13 cellular contexts compared by ENCODE assay signal in the genomic region with DNA sequence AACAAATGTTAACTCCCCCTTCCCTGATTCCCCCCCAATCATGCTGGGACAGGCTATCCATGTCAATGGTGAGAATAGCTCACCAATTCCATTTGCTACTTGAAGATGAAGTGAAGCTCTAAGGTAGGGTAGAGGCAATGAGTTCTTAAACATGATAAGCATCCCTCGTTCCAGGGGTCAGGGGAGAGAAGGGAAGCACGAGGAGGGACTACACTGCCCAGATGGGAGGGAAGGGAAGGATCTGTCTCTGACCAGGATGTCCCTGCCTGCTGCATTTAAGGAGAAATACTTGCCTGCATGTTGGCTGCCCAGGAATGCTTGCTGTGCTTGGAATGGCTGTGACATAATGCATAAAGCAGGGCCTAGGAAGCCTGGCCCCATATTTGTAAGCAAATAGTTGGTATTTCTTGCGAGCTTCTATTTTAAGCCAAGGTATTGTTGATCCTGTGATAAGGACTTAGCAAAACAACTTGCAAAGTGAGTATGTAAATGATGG.
A peak's percentile ranks its signal among the peaks of the same experiment; 100 is the strongest.
DNase-seq lines count a peak whose midpoint lies in the region; ATAC-seq, FAIRE-seq and TF ChIP-seq lines count a peak whose summit lies in the region.
"Had no signal": no experiment of that assay in that cellular context is flagged by ENCODE, and none has a peak within 500 bp of the region (broad histone marks: within the 10 kb centered on the region; RNA-seq: fewer than 3 reads in every experiment).

No MANE protein-coding gene starts in this region.

- peaks cover 11% of the 10 kb centered on the region; the same call in 1 of the 2 replicates for H3K4me1 ChIP-seq in H9 (ENCODE audit: insufficient read depth, low read length)
- H3K4me1 ChIP-seq in mesendoderm (ENCODE audit: control insufficient read depth, low read depth, low read length), result peaks cover 15% of the 10 kb centered on the region
- no peaks in the 10 kb centered on the region for H3K4me1 ChIP-seq in pancreas

- no peaks in the 10 kb centered on the region for H3K79me2 ChIP-seq in H9 (ENCODE audit: insufficient read depth, low read length)
- H3K79me2 ChIP-seq in mesendoderm (ENCODE audit: control insufficient read depth, insufficient read depth, low read length), result no peaks in the 10 kb centered on the region

- POLR2A ChIA-PET in AG04450 (lab: Yijun Ruan, JAX), result interaction anchor here (2.0 kb wide), 1 partner anchor 15 kb away, joined by 8 read pairs; no protein-coding TSS in a partner anchor

- H2AFZ ChIP-seq in H9 (ENCODE audit: low read length), result no peak overlapping the region

- H2BK120ac ChIP-seq in H9 (ENCODE audit: low read depth, low read length, poor library complexity, severe bottlenecking) (no peak overlapping the region), mesendoderm (ENCODE audit: low read depth, low read length) (no peak overlapping the region)

- no peak for ATAC-seq in pancreas
- ATAC-seq: CD8-positive, alpha-beta T cell; Panc1 had no signal

- H3K9me3 Mint-ChIP-seq in H9, result no peaks in the 10 kb centered on the region
- H3K9me3 Mint-ChIP-seq: CD8-positive, alpha-beta T cell had no signal

- H2BK5ac ChIP-seq in H9 (ENCODE audit: insufficient read length, low read length), result no peak overlapping the region
- peak overlapping the region; percentile 51 for H2BK5ac ChIP-seq in mesendoderm (ENCODE audit: low read length)

- H2AK5ac ChIP-seq in H9 (ENCODE audit: insufficient read length, low read length) (no peak overlapping the region), mesendoderm (ENCODE audit: low read length) (no peak overlapping the region)

- H2BK20ac ChIP-seq in H9 (ENCODE audit: low read depth, low read length, poor library complexity, severe bottlenecking), result no peak overlapping the region

- H3K56ac ChIP-seq in H9 (ENCODE audit: insufficient read length, low read depth, low read length) (no peak overlapping the region), mesendoderm (ENCODE audit: low read length) (peak overlapping the region; percentile 50)

- H3K79me1 ChIP-seq in H9 (ENCODE audit: insufficient read depth, low read depth, low read length, poor library complexity, severe bottlenecking), result no peaks in the 10 kb centered on the region
- no peaks in the 10 kb centered on the region for H3K79me1 ChIP-seq in mesendoderm (ENCODE audit: low read length)

- H2BK12ac ChIP-seq in H9 (ENCODE audit: insufficient read length, low read depth, low read length), result no peak overlapping the region

- DNase-seq in AG04450 (ENCODE audit: low read depth, low spot score) (peak; percentile 30), H9 (peak; percentile 84), astrocyte of the hippocampus (ENCODE audit: low read depth, low spot score) (peak; percentile 89), mesendoderm (peak; percentile 97), NCI-H146 (lab: John Stamatoyannopoulos, UW) (no peak), pancreas (no peak), NCI-H2227 treated with DMSO at 0.1 percent for 48 hours (lab: John Stamatoyannopoulos, UW) (no peak)
- DNase-seq in activated effector memory CD4-positive, alpha-beta T cell treated with anti-CD3 and anti-CD28 coated beads, Interleukin-2, amount 50 U/mL, for 16 hours, result no peak
- DNase-seq: CD8-positive, alpha-beta T cell; heart left ventricle; NCI-H2081; small intestine had no signal

- TF ChIP-seq CTCF in AG04450 (IDR thresholded peaks at IDR 0.05; ENCODE audit: low read depth, low read length) (no peak), H9 (conservative IDR thresholded peaks at IDR 0.05) (no peak), pancreas (IDR thresholded peaks at IDR 0.05) (no peak)

- no peak overlapping the region for H3K4ac ChIP-seq in H9 (ENCODE audit: low read depth, low read length)
- no peak overlapping the region for H3K4ac ChIP-seq in mesendoderm (ENCODE audit: low read depth, low read length)

- H3K4me3 ChIP-seq in AG04450 (ENCODE audit: low read depth, low read length), result no peak overlapping the region
- no peak overlapping the region for H3K4me3 ChIP-seq in mesendoderm (ENCODE audit: low read length)
- no peak overlapping the region for H3K4me3 ChIP-seq in pancreas
- H3K4me3 ChIP-seq: heart left ventricle had no signal

- H3K4me3 Mint-ChIP-seq in H9, result peak overlapping the region in 1 of 2 experiments; percentile 15; a peak in 1 of 5 replicates
- H3K4me3 Mint-ChIP-seq: CD8-positive, alpha-beta T cell had no signal

- FAIRE-seq in pancreas (lab: Jason Lieb, UNC), result no peak
- FAIRE-seq: small intestine had no signal

- no peak overlapping the region for H3T11ph ChIP-seq in H9 (ENCODE audit: low read length)

- peaks cover 12 to 40% (median 31%) of the 10 kb centered on the region in 3 experiments; a peak in 6 of 7 replicates for H3K36me3 Mint-ChIP-seq in H9 (ENCODE audit: insufficient read depth in 1 of 3, low read depth in 3 of 3)

- H3K9me3 ChIP-seq in AG04450 (ENCODE audit: control insufficient read depth, insufficient read depth, low read length), result no peaks in the 10 kb centered on the region
- no peaks in the 10 kb centered on the region for H3K9me3 ChIP-seq in H9 (ENCODE audit: control insufficient read depth, low read depth, low read length)
- no peaks in the 10 kb centered on the region for H3K9me3 ChIP-seq in pancreas
- H3K9me3 ChIP-seq: heart left ventricle had no signal

- no CpG with 5 or more reads among the region's 3 CpGs for WGBS in H9 (ENCODE audit: extremely low coverage, insufficient read length, low lambda C conversion rate)
- no CpG with 5 or more reads among the region's 3 CpGs for WGBS in mesendoderm (ENCODE audit: extremely low coverage, insufficient coverage, low lambda C conversion rate)
- whole genome bisulfite sequencing in pancreas, 2 donors, result 87 to 88% methylated on average over 3 of the region's 3 CpGs

- no peak overlapping the region for H4K91ac ChIP-seq in H9 (ENCODE audit: insufficient read length, low read depth, low read length)

- intact Hi-C loops in pancreas (cut with DNase I), result no loop called here

- H3K27me3 ChIP-seq in AG04450 (ENCODE audit: control insufficient read depth, insufficient read depth, low read length) (no peaks in the 10 kb centered on the region), H9 (ENCODE audit: insufficient read depth, low read length) (no peaks in the 10 kb centered on the region), mesendoderm (ENCODE audit: insufficient read depth, low read length, poor library complexity) (no peaks in the 10 kb centered on the region), pancreas (no peaks in the 10 kb centered on the region)
- H3K27me3 ChIP-seq: heart left ventricle had no signal

- no peaks in the 10 kb centered on the region for H3K23me2 ChIP-seq in H9 (ENCODE audit: insufficient read length, low read depth, low read length, poor library complexity, severe bottlenecking)

- H3K18ac ChIP-seq in H9 (ENCODE audit: insufficient read length, low read depth, low read length), result no peak overlapping the region
- no peak overlapping the region for H3K18ac ChIP-seq in mesendoderm (ENCODE audit: low read length)

- H3K14ac ChIP-seq in H9 (ENCODE audit: insufficient read depth, low read length), result no peak overlapping the region

- no peaks in the 10 kb centered on the region for H3K36me3 ChIP-seq in mesendoderm (ENCODE audit: control insufficient read depth, insufficient read depth, low read length)
- peaks cover 0 to 12% (median 0%) of the 10 kb centered on the region in 3 donors for H3K36me3 ChIP-seq in pancreas

- H3K27me3 Mint-ChIP-seq in H9 (ENCODE audit: low read depth), result no peaks in the 10 kb centered on the region

- H3K23ac ChIP-seq in H9 (ENCODE audit: insufficient read length, low read depth, low read length) (no peak overlapping the region), mesendoderm (ENCODE audit: low read length) (no peak overlapping the region)

- no peaks in the 10 kb centered on the region for H4K20me1 ChIP-seq in H9 (ENCODE audit: control insufficient read depth, insufficient read depth, insufficient read length)

- H3K4me1 Mint-ChIP-seq in H9, result peaks cover 36 to 45% of the 10 kb centered on the region in 2 experiments

- H3K9ac ChIP-seq in H9 (ENCODE audit: extremely low read depth, insufficient read length, low read length) (no peak overlapping the region), mesendoderm (ENCODE audit: low read length) (no peak overlapping the region)

- H3K4me2 ChIP-seq in H9 (ENCODE audit: insufficient read depth, insufficient read length, low read length) (no peak overlapping the region), mesendoderm (ENCODE audit: low read length) (no peak overlapping the region)

- H3K27ac ChIP-seq in AG04450 (ENCODE audit: low read depth, low read length), result peak overlapping the region; percentile 32
- H3K27ac ChIP-seq in H9 (ENCODE audit: insufficient read length, low read depth, low read length), result peak overlapping the region; percentile 80
- no peak overlapping the region for H3K27ac ChIP-seq in mesendoderm (ENCODE audit: low read depth, low read length)
- no peak overlapping the region for H3K27ac ChIP-seq in pancreas
- H3K27ac ChIP-seq: heart left ventricle had no signal

- H4K5ac ChIP-seq in H9 (ENCODE audit: insufficient read length, low read depth, low read length) (no peak overlapping the region), mesendoderm (ENCODE audit: low read length) (no peak overlapping the region)

- H4K8ac ChIP-seq in H9 (replicated peaks; ENCODE audit: insufficient read length, low read depth, low read length), result no peak overlapping the region
- H4K8ac ChIP-seq in mesendoderm (ENCODE audit: low read depth, low read length), result no peak overlapping the region

- CTCF ChIA-PET in AG04450 (lab: Charles Lee), result interaction anchor here (0.6 to 2.2 kb wide), 5 partner anchors 15 to 957 kb away, joined by 3 to 15 read pairs (median 6); no protein-coding TSS in a partner anchor

- peak overlapping the region; percentile 1 to 98 (median 89) for H3K27ac Mint-ChIP-seq in H9
- H3K27ac Mint-ChIP-seq: CD8-positive, alpha-beta T cell had no signal

- H2BK15ac ChIP-seq in H9 (ENCODE audit: low read depth, low read length), result no peak overlapping the region
- H2BK15ac ChIP-seq in mesendoderm (replicated peaks; ENCODE audit: low read depth), result no peak overlapping the region

Comparison
In these comparisons a context has a peak if more than half of its experiments do, and no peak if none do; other contexts are left out.
1. DNase-seq: peak in AG04450 (single experiment), H9 (single experiment), astrocyte of the hippocampus (single experiment) and mesendoderm (single experiment); none in NCI-H146 (single experiment), activated effector memory CD4-positive, alpha-beta T cell treated with anti-CD3 and anti-CD28 coated beads, Interleukin-2, amount 50 U/mL, for 16 hours (single experiment), pancreas (0 of 6) and NCI-H2227 treated with DMSO at 0.1 percent for 48 hours (single experiment).
2. H3K27ac ChIP-seq: peak in AG04450 (single experiment) and H9 (single experiment); none in mesendoderm (single experiment) and pancreas (0 of 4).